In the genomic region with DNA sequence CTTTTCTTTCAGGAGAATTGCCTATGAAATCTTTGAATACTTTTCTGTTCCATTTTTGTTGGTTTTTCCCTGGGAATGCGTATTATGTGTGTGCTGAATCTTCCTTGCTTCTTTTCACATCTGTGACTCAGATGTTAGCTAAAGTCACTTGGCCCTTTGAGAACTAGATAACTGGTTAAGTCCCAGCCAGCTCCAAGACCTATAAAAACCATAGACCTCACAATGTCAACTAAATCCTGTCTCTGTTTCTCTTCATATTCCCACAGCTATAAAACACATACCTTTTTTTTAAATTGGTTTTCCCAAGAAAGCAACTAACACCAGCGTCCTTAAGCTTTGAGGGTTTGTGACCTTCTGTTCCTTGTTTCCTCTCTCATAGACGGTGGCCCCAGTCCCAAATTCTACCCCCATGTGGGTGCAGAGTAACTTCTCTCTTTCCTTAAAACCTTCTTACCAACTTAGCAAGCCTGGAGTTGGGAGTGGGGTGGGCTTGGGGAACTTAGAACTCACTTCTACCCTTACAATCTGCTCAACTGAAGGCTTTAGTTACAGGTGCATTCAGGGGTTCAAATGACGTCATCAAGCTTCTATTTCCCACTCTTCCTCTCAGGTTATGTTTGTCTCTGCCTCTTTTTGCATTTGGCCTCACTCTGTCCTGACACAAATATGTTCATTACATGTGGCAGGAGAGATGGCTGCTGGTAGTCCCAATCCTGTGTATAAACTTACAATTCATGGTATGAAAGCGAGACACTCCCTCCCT, we compare ENCODE assay signal across 28 cellular contexts.
"Had no signal": no experiment of that assay in that cellular context is flagged by ENCODE, and none has a peak within 500 bp of the region (broad histone marks: within the 10 kb centered on the region; RNA-seq: fewer than 3 reads in every experiment).

No MANE protein-coding gene starts in this region.

- H3K4me1 ChIP-seq: adrenal gland, Peyer's patch, SJCRH30 had no signal

- H3K4me3 ChIP-seq: adrenal gland, Peyer's patch, SJCRH30 had no signal

- H3K27me3 ChIP-seq: adrenal gland, Peyer's patch, SJCRH30 had no signal

- DNase-seq: activated CD4-positive, alpha-beta memory T cell treated with anti-CD3 and anti-CD28 coated beads, Interleukin-2, amount 10 ng/mL, durations not matched to agents 7 days and 5 days; activated CD4-positive, alpha-beta T cell treated with anti-CD3 and anti-CD28 coated beads for 36 hours; activated CD4-positive, alpha-beta T cell treated with anti-CD3 and anti-CD28 coated beads, Interleukin-2, amount 50 U/mL, for 1 hour; activated gamma-delta T cell treated with Interleukin-2 at 50 U/mL for 16 hours; activated naive CD4-positive, alpha-beta T cell treated with anti-CD3 and anti-CD28 coated beads, Interleukin-2, amount 10 ng/mL, durations not matched to agents 7 days and 5 days; activated naive CD8-positive, alpha-beta T cell treated with anti-CD3 and anti-CD28 coated beads, Interleukin-2, amount 10 ng/mL, durations not matched to agents 7 days and 5 days; activated T-cell treated with anti-CD3 and anti-CD28 coated beads for 4 hours; activated T-cell treated with anti-CD3 and anti-CD28 coated beads, Interleukin-2, amount 50 U/mL, for 48 hours; adrenal gland; anterior cingulate cortex; cerebellar nuclear complex; NCI-H1048; NCI-H146; NCI-H187 treated with DMSO at 0.1 percent for 48 hours; NCI-H2107; NCI-H2171 treated with DMSO at 0.1 percent for 48 hours; NCI-H226; NCI-H526; NCI-H82; OCI-M1; Peyer's patch; Right ventricle myocardium superior; SJCRH30; SK-N-SH; T-helper 1 cell had no signal

- H3K27ac ChIP-seq: adrenal gland, Peyer's patch, RWPE1, SJCRH30, VCaP had no signal

- H3K36me3 ChIP-seq: adrenal gland, Peyer's patch, SJCRH30 had no signal

- H3K4me2 ChIP-seq: SK-N-SH had no signal

- H3K9me3 ChIP-seq: adrenal gland, SJCRH30, SK-N-SH had no signal

- ATAC-seq: activated CD4-positive, alpha-beta T cell treated with anti-CD3 and anti-CD28 coated beads for 36 hours; activated T-helper 17 cell treated with anti-CD3 and anti-CD28 coated beads, Interleukin-2, amount 50 U/mL, for 72 hours had no signal

- H3K9ac ChIP-seq: SK-N-SH had no signal
